ENCODE assay signal across 12 cellular contexts in genomic region chr10:18822156-18822555, GRCh38.
DNase-seq lines count a peak whose midpoint lies in the region; ATAC-seq and TF ChIP-seq lines count a peak whose summit lies in the region.
"Had no signal": no experiment of that assay in that cellular context is flagged by ENCODE, and none has a peak within 500 bp of the region (broad histone marks: within the 10 kb centered on the region; RNA-seq: fewer than 3 reads in every experiment).

No MANE protein-coding gene starts in this region.

- H3K9me3 Mint-ChIP-seq in Calu3 (ENCODE audit: low read depth, unreplicated experiment) (peaks cover 7% of the 10 kb centered on the region), WTC11 (peaks cover 23% of the 10 kb centered on the region)
- H3K9me3 Mint-ChIP-seq: activated naive CD8-positive, alpha-beta T cell treated with anti-CD3 and anti-CD28 coated beads, Interleukin-2, amount 10 ng/mL, durations not matched to agents 7 days and 5 days had no signal

- no peak for TF ChIP-seq POLR2A in prostate gland (IDR thresholded peaks at IDR 0.05)

- no TSS peak for BruUV-seq in Calu3 (replicated peaks; lab: Mats Ljungman, UMichigan)

- no peaks in the 10 kb centered on the region for H3K27me3 ChIP-seq in prostate gland (replicated peaks; ENCODE audit: insufficient read depth)
- H3K27me3 ChIP-seq: tibial artery had no signal

- POLR2A ChIA-PET in WTC11 (lab: Charles Lee) = no interaction called here

- H3K27ac ChIP-seq in prostate gland = no peak overlapping the region
- H3K27ac ChIP-seq: PC-9, tibial artery had no signal

- 20% methylated on average over 2 of the region's 2 CpGs for WGBS in prostate gland

- no peaks in the 10 kb centered on the region for H3K4me1 ChIP-seq in prostate gland (replicated peaks)
- H3K4me1 ChIP-seq: tibial artery had no signal

- ATAC-seq in WTC11 = no peak
- no peak for ATAC-seq in GM21367 (IDR thresholded peaks at IDR 0.05; ENCODE audit: unreplicated experiment)
- no peak for ATAC-seq in HG03280 (IDR thresholded peaks at IDR 0.05; ENCODE audit: unreplicated experiment)

- H3K36me3 Mint-ChIP-seq in Calu3 (ENCODE audit: insufficient read depth, unreplicated experiment) (no peaks in the 10 kb centered on the region), WTC11 (0 out of 2 replicates have a peak, but pooled peaks cover 4% of the 10 kb centered on the region)
- H3K36me3 Mint-ChIP-seq: activated naive CD8-positive, alpha-beta T cell treated with anti-CD3 and anti-CD28 coated beads, Interleukin-2, amount 10 ng/mL, durations not matched to agents 7 days and 5 days had no signal

- DNase-seq in Calu3 (peak; percentile 2), HT-29 (ENCODE audit: low spot score) (peak; percentile 57), WTC11 (ENCODE audit: low spot score) (peak; percentile 30), iPS-NIHi7 (ENCODE audit: extremely low spot score) (peak; percentile 43), NCI-H345 treated with DMSO at 0.1 percent for 48 hours (lab: John Stamatoyannopoulos, UW; ENCODE audit: unreplicated experiment) (no peak), prostate gland (ENCODE audit: low spot score) (no peak)
- DNase-seq: activated naive CD8-positive, alpha-beta T cell treated with anti-CD3 and anti-CD28 coated beads, Interleukin-2, amount 10 ng/mL, durations not matched to agents 7 days and 5 days; NCI-H1417; PC-9; tibial artery had no signal

- H3K4me3 Mint-ChIP-seq in Calu3 (ENCODE audit: low read depth, unreplicated experiment) (no peak overlapping the region), WTC11 (no peak overlapping the region)
- H3K4me3 Mint-ChIP-seq: activated naive CD8-positive, alpha-beta T cell treated with anti-CD3 and anti-CD28 coated beads, Interleukin-2, amount 10 ng/mL, durations not matched to agents 7 days and 5 days had no signal

- H3K27ac Mint-ChIP-seq in Calu3 (ENCODE audit: unreplicated experiment) = no peak overlapping the region
- H3K27ac Mint-ChIP-seq in WTC11 = no peak overlapping the region
- H3K27ac Mint-ChIP-seq: activated naive CD8-positive, alpha-beta T cell treated with anti-CD3 and anti-CD28 coated beads, Interleukin-2, amount 10 ng/mL, durations not matched to agents 7 days and 5 days had no signal

- intact Hi-C loops in Calu3 (cut with micrococcal nuclease; ENCODE audit: unreplicated experiment) (no loop called here), prostate gland (cut with DNase I) (no loop called here)

- H3K4me1 Mint-ChIP-seq in Calu3 (ENCODE audit: low read depth, unreplicated experiment) (no peaks in the 10 kb centered on the region), WTC11 (no peaks in the 10 kb centered on the region)
- H3K4me1 Mint-ChIP-seq: activated naive CD8-positive, alpha-beta T cell treated with anti-CD3 and anti-CD28 coated beads, Interleukin-2, amount 10 ng/mL, durations not matched to agents 7 days and 5 days had no signal

- no peaks in the 10 kb centered on the region for H3K27me3 Mint-ChIP-seq in Calu3 (ENCODE audit: unreplicated experiment)
- H3K27me3 Mint-ChIP-seq in WTC11 (ENCODE audit: low read depth) = peaks cover 9% of the 10 kb centered on the region
- H3K27me3 Mint-ChIP-seq: activated naive CD8-positive, alpha-beta T cell treated with anti-CD3 and anti-CD28 coated beads, Interleukin-2, amount 10 ng/mL, durations not matched to agents 7 days and 5 days had no signal

- TF ChIP-seq CTCF in Calu3 (IDR thresholded peaks at IDR 0.05; ENCODE audit: unreplicated experiment) = no peak
- no peak for TF ChIP-seq CTCF in WTC11 (IDR thresholded peaks at IDR 0.05)
- no peak for TF ChIP-seq CTCF in prostate gland (IDR thresholded peaks at IDR 0.05)

- H3K4me3 ChIP-seq in prostate gland = no peak overlapping the region
- H3K4me3 ChIP-seq: PC-9, tibial artery had no signal

- CTCF ChIA-PET in Calu3 (lab: Charles Lee) (no interaction called here), WTC11 (lab: Charles Lee) (no interaction called here)

- H3K9me3 ChIP-seq in prostate gland = no peaks in the 10 kb centered on the region

- no peaks in the 10 kb centered on the region for H3K36me3 ChIP-seq in prostate gland
- H3K36me3 ChIP-seq: tibial artery had no signal

TF ChIP-seq in WTC11, 78 proteins besides CTCF, POLR2A, EP300 and RAD21:
- TF ChIP-seq EMX1 (CRISPR knock-in tag; IDR thresholded peaks at IDR 0.05) = no peak
- 0 out of 2 replicates have a peak, but pooled peaks have one; percentile 36 for TF ChIP-seq NFE2L1 (CRISPR knock-in tag; IDR thresholded peaks at IDR 0.05)

Comparison
In these comparisons a context has a peak if more than half of its experiments do, and no peak if none do; other contexts are left out.
1. DNase-seq: peak in Calu3 (single experiment), HT-29 (single experiment), WTC11 (single experiment) and iPS-NIHi7 (single experiment); none in NCI-H345 treated with DMSO at 0.1 percent for 48 hours (single experiment) and prostate gland (single experiment).